ENCODE assay signal across 17 cellular contexts in genomic region chr1:64047549-64047969, GRCh38.
DNase-seq lines count a peak whose midpoint lies in the region; ATAC-seq and TF ChIP-seq lines count a peak whose summit lies in the region.
"Had no signal": no experiment of that assay in that cellular context is flagged by ENCODE, and none has a peak within 500 bp of the region (broad histone marks: within the 10 kb centered on the region; RNA-seq: fewer than 3 reads in every experiment).

No MANE protein-coding gene starts in this region.

- H4K20me1 ChIP-seq in Loucy (ENCODE audit: insufficient read depth, low read length, poor library complexity, severe bottlenecking) (no peaks in the 10 kb centered on the region), SK-N-SH (ENCODE audit: insufficient read depth) (no peaks in the 10 kb centered on the region), PC-9 (ENCODE audit: insufficient read depth) (no peaks in the 10 kb centered on the region; the same call in 1 of the 2 replicates)
- H4K20me1 ChIP-seq: BLaER1 treated with 17β-estradiol and CSF1 and Interleukin-3, amounts not matched to agents 10 nM and 100 nM had no signal

- BruUV-seq in PC-9 (replicated peaks; lab: Mats Ljungman, UMichigan): no TSS peak

- H3K4me1 ChIP-seq in Loucy (ENCODE audit: insufficient read depth, low read length, poor library complexity, severe bottlenecking) (no peaks in the 10 kb centered on the region), SK-N-SH (ENCODE audit: control insufficient read depth in 1 of 2, insufficient read depth in 2 of 2, low read depth in 1 of 2, low read length in 1 of 2) (peaks cover 17 to 21% of the 10 kb centered on the region in 2 experiments), esophagus muscularis mucosa (peaks cover 6 to 16% (median 10%) of the 10 kb centered on the region in 4 donors), PC-9 (replicated peaks; ENCODE audit: insufficient read depth) (peaks cover 20% of the 10 kb centered on the region)

- no peaks in the 10 kb centered on the region for H3K9me3 ChIP-seq in Loucy (ENCODE audit: insufficient read depth, low read depth, low read length)
- H3K9me3 ChIP-seq in SK-N-SH: no peaks in the 10 kb centered on the region
- H3K9me3 ChIP-seq in esophagus muscularis mucosa: no peaks in the 10 kb centered on the region
- peaks cover 4% of the 10 kb centered on the region; the same call in 1 of the 2 replicates for H3K9me3 ChIP-seq in PC-9 (ENCODE audit: insufficient read depth, low read depth)
- H3K9me3 ChIP-seq: BLaER1 treated with 17β-estradiol and CSF1 and Interleukin-3, amounts not matched to agents 10 nM and 100 nM had no signal

- ATAC-seq in left ventricle myocardium superior: no peak
- ATAC-seq: HCT116 had no signal

- H3K36me3 ChIP-seq in Loucy (ENCODE audit: insufficient read depth, low read length) (no peaks in the 10 kb centered on the region), SK-N-SH (replicated peaks in 1 of 2; ENCODE audit: control insufficient read depth in 1 of 2, insufficient read depth in 2 of 2, low read length in 1 of 2) (peaks cover 0 to 4% of the 10 kb centered on the region in 2 experiments), esophagus muscularis mucosa (no peaks in the 10 kb centered on the region), PC-9 (ENCODE audit: low read depth) (no peaks in the 10 kb centered on the region)
- H3K36me3 ChIP-seq: BLaER1 treated with 17β-estradiol and CSF1 and Interleukin-3, amounts not matched to agents 10 nM and 100 nM had no signal

- TF ChIP-seq CTCF in Loucy (conservative IDR thresholded peaks at IDR 0.05; ENCODE audit: low read length): no peak
- no peak for TF ChIP-seq CTCF in SK-N-SH (IDR thresholded peaks at IDR 0.05)
- TF ChIP-seq CTCF in esophagus muscularis mucosa (IDR thresholded peaks at IDR 0.05): no peak
- no peak for TF ChIP-seq CTCF in PC-9 (conservative IDR thresholded peaks at IDR 0.05)

- H3K9me2 ChIP-seq in Loucy (replicated peaks; ENCODE audit: low read depth, low read length) (no peaks in the 10 kb centered on the region), SK-N-SH (no peaks in the 10 kb centered on the region), PC-9 (ENCODE audit: insufficient read depth) (no peaks in the 10 kb centered on the region)

- CTCF ChIA-PET in SK-N-SH (lab: Yijun Ruan, JAX) (interaction anchor here (0.7 kb wide), 1 partner anchor 18 kb away, joined by 3 read pairs; no protein-coding TSS in a partner anchor), PC-9 (lab: Charles Lee) (no interaction called here)

- TF ChIP-seq RAD21 in SK-N-SH (IDR thresholded peaks at IDR 0.05; ENCODE audit: low read length): no peak

- H2AFZ ChIP-seq in Loucy (ENCODE audit: low read length) (0 out of 2 replicates have a peak overlapping the region, but pooled peaks have one; percentile 11), SK-N-SH (ENCODE audit: low read depth) (no peak overlapping the region), PC-9 (no peak overlapping the region)

- H3K79me2 ChIP-seq in Loucy (ENCODE audit: insufficient read depth, low read length) (no peaks in the 10 kb centered on the region), SK-N-SH (ENCODE audit: insufficient read depth) (no peaks in the 10 kb centered on the region), PC-9 (ENCODE audit: low read depth) (peaks cover 28% of the 10 kb centered on the region; the same call in 1 of the 2 replicates)

- POLR2A ChIA-PET in SK-N-SH (lab: Yijun Ruan, JAX): interaction anchor here (1.3 kb wide), 1 partner anchor 26 kb away, joined by 3 read pairs; no protein-coding TSS in a partner anchor
- POLR2A ChIA-PET in PC-9 (lab: Charles Lee; ENCODE audit: unreplicated experiment): no interaction called here

- no peak for TF ChIP-seq POLR2A in esophagus muscularis mucosa (IDR thresholded peaks at IDR 0.05; ENCODE audit: low read depth)

- intact Hi-C loops in esophagus muscularis mucosa (cut with DNase I): no loop called here
- intact Hi-C loops in PC-9 (cut with micrococcal nuclease; ENCODE audit: unreplicated experiment): no loop called here
- intact Hi-C loops in left ventricle myocardium superior (cut with micrococcal nuclease): no loop called here

- H3K4me3 ChIP-seq in Loucy (ENCODE audit: low read length, poor library complexity, severe bottlenecking) (no peak overlapping the region), SK-N-SH (ENCODE audit: low read depth in 2 of 2, low read length in 1 of 2) (no peak overlapping the region), esophagus muscularis mucosa (no peak overlapping the region), PC-9 (no peak overlapping the region)
- H3K4me3 ChIP-seq: BLaER1 treated with 17β-estradiol and CSF1 and Interleukin-3, amounts not matched to agents 10 nM and 100 nM had no signal

- H3K27ac ChIP-seq in SK-N-SH (ENCODE audit: low read depth in 2 of 2, low read length in 1 of 2): peak overlapping the region in 1 of 2 experiments; percentile 22; a peak in 2 of 4 replicates
- H3K27ac ChIP-seq in esophagus muscularis mucosa (replicated peaks in 1 of 4): no peak overlapping the region
- no peak overlapping the region for H3K27ac ChIP-seq in PC-9
- H3K27ac ChIP-seq: 22Rv1; BLaER1 treated with 17β-estradiol and CSF1 and Interleukin-3, amounts not matched to agents 10 nM and 100 nM; HL-60 had no signal

- TF ChIP-seq EP300 in SK-N-SH (IDR thresholded peaks at IDR 0.05; ENCODE audit: borderline replicate concordance in 1 of 2, low read depth in 1 of 2, low read length in 1 of 2) (peak in 1 of 2 experiments; percentile 84; a peak in 2 of 4 replicates), esophagus muscularis mucosa (IDR thresholded peaks at IDR 0.05) (no peak)

- DNase-seq in DMS 273 (lab: John Stamatoyannopoulos, UW; ENCODE audit: unreplicated experiment) (peak; percentile 13), DMS 273 treated with DMSO at 0.1 percent for 48 hours (lab: John Stamatoyannopoulos, UW) (no peak), SK-N-SH (peak; percentile 34), esophagus muscularis mucosa (ENCODE audit: extremely low spot score) (peak; percentile 7), PC-9 (no peak), left ventricle myocardium superior (no peak), glomerular visceral epithelial cell (ENCODE audit: extremely low spot score) (no peak)
- DNase-seq: ACHN; CD4-positive, CD25-positive, alpha-beta regulatory T cell; DMS153; DMS79 treated with DMSO at 0.1 percent for 48 hours; EL had no signal

- H3F3A ChIP-seq in Loucy (ENCODE audit: low read depth): no peaks in the 10 kb centered on the region
- H3F3A ChIP-seq in SK-N-SH (replicated peaks; ENCODE audit: insufficient read depth): peaks cover 15% of the 10 kb centered on the region
- H3F3A ChIP-seq in PC-9 (ENCODE audit: insufficient read depth, low read depth): no peaks in the 10 kb centered on the region; the same call in 1 of the 2 replicates

- H3K9ac ChIP-seq in Loucy (ENCODE audit: low read depth, low read length, poor library complexity, severe bottlenecking) (no peak overlapping the region), SK-N-SH (no peak overlapping the region)
- H3K9ac ChIP-seq: BLaER1 treated with 17β-estradiol and CSF1 and Interleukin-3, amounts not matched to agents 10 nM and 100 nM had no signal

- WGBS in SK-N-SH (ENCODE audit: low lambda C conversion rate): 50% methylated on average over 1 of the region's 1 CpG
- WGBS in esophagus muscularis mucosa: 76% methylated on average over 1 of the region's 1 CpG

- H3K27me3 ChIP-seq in Loucy (ENCODE audit: insufficient read depth, low read length, poor library complexity, severe bottlenecking) (no peaks in the 10 kb centered on the region), SK-N-SH (ENCODE audit: insufficient read depth) (no peaks in the 10 kb centered on the region), esophagus muscularis mucosa (no peaks in the 10 kb centered on the region), PC-9 (ENCODE audit: insufficient read depth, low read depth) (no peaks in the 10 kb centered on the region)
- H3K27me3 ChIP-seq: BLaER1 treated with 17β-estradiol and CSF1 and Interleukin-3, amounts not matched to agents 10 nM and 100 nM had no signal

- H3K4me2 ChIP-seq in Loucy (ENCODE audit: low read depth, low read length, poor library complexity, severe bottlenecking): no peak overlapping the region
- no peak overlapping the region for H3K4me2 ChIP-seq in SK-N-SH
- no peak overlapping the region for H3K4me2 ChIP-seq in PC-9
- H3K4me2 ChIP-seq: BLaER1 treated with 17β-estradiol and CSF1 and Interleukin-3, amounts not matched to agents 10 nM and 100 nM had no signal

TF ChIP-seq in SK-N-SH, 30 proteins besides CTCF, POLR2A, EP300 and RAD21:
- TF ChIP-seq, protein P1, sequence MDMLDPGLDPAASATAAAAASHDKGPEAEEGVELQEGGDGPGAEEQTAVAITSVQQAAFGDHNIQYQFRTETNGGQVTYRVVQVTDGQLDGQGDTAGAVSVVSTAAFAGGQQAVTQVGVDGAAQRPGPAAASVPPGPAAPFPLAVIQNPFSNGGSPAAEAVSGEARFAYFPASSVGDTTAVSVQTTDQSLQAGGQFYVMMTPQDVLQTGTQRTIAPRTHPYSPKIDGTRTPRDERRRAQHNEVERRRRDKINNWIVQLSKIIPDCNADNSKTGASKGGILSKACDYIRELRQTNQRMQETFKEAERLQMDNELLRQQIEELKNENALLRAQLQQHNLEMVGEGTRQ (IDR thresholded peaks at IDR 0.05; ENCODE audit: borderline replicate concordance, low read depth, low read length): no peak
- peak; percentile 80; the same call in 1 of the 2 replicates for TF ChIP-seq RCOR1 (IDR thresholded peaks at IDR 0.05; ENCODE audit: low read length)
- TF ChIP-seq FOXJ3 (CRISPR knock-in tag; IDR thresholded peaks at IDR 0.05): no peak
- peak; percentile 18; the same call in 1 of the 2 replicates for TF ChIP-seq TCF12 (IDR thresholded peaks at IDR 0.05)
- peak; percentile 75 for TF ChIP-seq GATA2 (CRISPR knock-in tag; IDR thresholded peaks at IDR 0.05)
TF ChIP-seq in SK-N-SH: peak in this region for 3.

Comparison
In these comparisons a context has a peak if more than half of its experiments do, and no peak if none do; other contexts are left out.
1. DNase-seq: peak in DMS 273 (single experiment), SK-N-SH (single experiment) and esophagus muscularis mucosa (single experiment); none in DMS 273 treated with DMSO at 0.1 percent for 48 hours (single experiment), PC-9 (0 of 2), left ventricle myocardium superior (single experiment) and glomerular visceral epithelial cell (single experiment).